Comparison of ENCODE assay signal across 15 cellular contexts in the genomic region with DNA sequence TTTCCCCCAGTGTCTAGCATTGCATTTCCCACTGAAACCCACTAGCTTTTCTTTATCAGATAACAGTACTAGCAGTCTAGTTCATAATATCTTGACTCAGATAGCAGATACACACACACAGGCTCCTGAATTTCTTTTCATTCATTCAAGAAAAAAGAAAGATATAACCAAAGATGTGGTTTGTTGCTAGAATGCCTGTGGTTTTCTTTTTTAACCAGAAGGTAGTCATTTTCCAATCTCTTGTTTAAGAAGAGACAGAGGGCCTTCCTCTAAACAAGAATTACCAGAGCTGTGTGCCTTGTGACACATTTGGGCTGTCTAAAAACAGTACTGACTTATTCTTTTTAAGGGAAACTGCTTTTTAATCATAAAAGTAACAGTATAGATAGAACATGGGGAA.
DNase-seq lines count a peak whose midpoint lies in the region; ATAC-seq and TF ChIP-seq lines count a peak whose summit lies in the region.
"Had no signal": no experiment of that assay in that cellular context is flagged by ENCODE, and none has a peak within 500 bp of the region (broad histone marks: within the 10 kb centered on the region; RNA-seq: fewer than 3 reads in every experiment).

No MANE protein-coding gene starts in this region.

- no peak overlapping the region for H3K4me3 Mint-ChIP-seq in stimulated activated naive CD8-positive, alpha-beta T cell treated with anti-CD3 and anti-CD28 coated beads, Interleukin-15, amount 100 ng/mL, for 72 hours

- H3K4me1 ChIP-seq in MM.1S (ENCODE audit: low read length): peaks cover 25% of the 10 kb centered on the region
- H3K4me1 ChIP-seq: Caco-2 had no signal

- no peaks in the 10 kb centered on the region for H3K36me3 ChIP-seq in MM.1S (replicated peaks; ENCODE audit: insufficient read depth, low read length)

- H3K4me2 ChIP-seq in MM.1S (ENCODE audit: low read depth, low read length): 0 out of 2 replicates have a peak overlapping the region, but pooled peaks have one; percentile 1

- peaks cover 21% of the 10 kb centered on the region for H3K27me3 Mint-ChIP-seq in stimulated activated naive CD8-positive, alpha-beta T cell treated with anti-CD3 and anti-CD28 coated beads, Interleukin-15, amount 100 ng/mL, for 72 hours

- peaks cover 10% of the 10 kb centered on the region for H3K4me1 Mint-ChIP-seq in stimulated activated naive CD8-positive, alpha-beta T cell treated with anti-CD3 and anti-CD28 coated beads, Interleukin-15, amount 100 ng/mL, for 72 hours

- H3K27me3 ChIP-seq in MM.1S (replicated peaks; ENCODE audit: insufficient read depth, low read length): no peaks in the 10 kb centered on the region

- TF ChIP-seq CTCF in MM.1S (IDR thresholded peaks at IDR 0.05; ENCODE audit: low read length) (no peak), choroid plexus epithelial cell (conservative IDR thresholded peaks at IDR 0.05; ENCODE audit: low read depth, low read length) (no peak)

- no peak overlapping the region for H3K27ac ChIP-seq in MM.1S (ENCODE audit: low read length)

- H2AFZ ChIP-seq in MM.1S (ENCODE audit: low read length): no peak overlapping the region

- peak; percentile 74 to 96 for ATAC-seq in activated naive CD4-positive, alpha-beta T cell treated with anti-CD3 and anti-CD28 coated beads, Interleukin-2, amount 50 U/mL, for 72 hours
- peak; percentile 74 for ATAC-seq in stimulated activated naive CD8-positive, alpha-beta T cell treated with anti-CD3 and anti-CD28 coated beads, Interleukin-15, amount 100 ng/mL, for 72 hours

- H4K20me1 ChIP-seq in MM.1S (ENCODE audit: insufficient read depth, low read length): no peaks in the 10 kb centered on the region

- DNase-seq in activated naive CD4-positive, alpha-beta T cell treated with anti-CD3 and anti-CD28 coated beads, Interleukin-2, amount 50 U/mL, for 72 hours (ENCODE audit: low spot score in 2 of 2): no peak
- DNase-seq in activated naive CD4-positive, alpha-beta T cell treated with Interleukin-2 at 50 U/mL for 16 hours: no peak
- peak; percentile 44 for DNase-seq in MM.1S
- peak; percentile 14 for DNase-seq in choroid plexus epithelial cell (ENCODE audit: low read depth)
- DNase-seq in stimulated activated naive CD8-positive, alpha-beta T cell treated with anti-CD3 and anti-CD28 coated beads, Interleukin-15, amount 100 ng/mL, for 72 hours: no peak
- DNase-seq in NCI-H1048 (lab: John Stamatoyannopoulos, UW): no peak
- DNase-seq in central memory CD4-positive, alpha-beta T cell: no peak
- DNase-seq: Caco-2, HCEC 1CT, KBM-7, NCI-H1105 treated with DMSO at 0.1 percent for 48 hours, NCI-H187 treated with DMSO at 0.1 percent for 48 hours, NCI-H2171, NCI-H774, SHP77 had no signal

- H3K27ac Mint-ChIP-seq in activated naive CD4-positive, alpha-beta T cell treated with anti-CD3 and anti-CD28 coated beads, Interleukin-2, amount 50 U/mL, for 72 hours: no peak overlapping the region
- no peak overlapping the region for H3K27ac Mint-ChIP-seq in stimulated activated naive CD8-positive, alpha-beta T cell treated with anti-CD3 and anti-CD28 coated beads, Interleukin-15, amount 100 ng/mL, for 72 hours

- H3K4me3 ChIP-seq in MM.1S (ENCODE audit: low read length) (no peak overlapping the region), choroid plexus epithelial cell (ENCODE audit: low read depth, low read length) (no peak overlapping the region)

- peaks cover 13 to 17% of the 10 kb centered on the region in 2 donors for H3K9me3 Mint-ChIP-seq in activated naive CD4-positive, alpha-beta T cell treated with anti-CD3 and anti-CD28 coated beads, Interleukin-2, amount 50 U/mL, for 72 hours
- H3K9me3 Mint-ChIP-seq in stimulated activated naive CD8-positive, alpha-beta T cell treated with anti-CD3 and anti-CD28 coated beads, Interleukin-15, amount 100 ng/mL, for 72 hours: peaks cover 11 to 30% of the 10 kb centered on the region in 2 donors

- H3K79me2 ChIP-seq in MM.1S (ENCODE audit: low read length): no peaks in the 10 kb centered on the region

- H3K9me2 ChIP-seq in MM.1S (replicated peaks; ENCODE audit: insufficient read depth, low read length): no peaks in the 10 kb centered on the region

- H3K9me3 ChIP-seq in MM.1S (replicated peaks; ENCODE audit: insufficient read depth, low read length): no peaks in the 10 kb centered on the region

- peaks cover 18 to 20% of the 10 kb centered on the region in 2 donors for H3K36me3 Mint-ChIP-seq in activated naive CD4-positive, alpha-beta T cell treated with anti-CD3 and anti-CD28 coated beads, Interleukin-2, amount 50 U/mL, for 72 hours

- no peak overlapping the region for H3K9ac ChIP-seq in MM.1S (ENCODE audit: low read length)

- H3F3A ChIP-seq in MM.1S (ENCODE audit: insufficient read depth, low read length): peaks cover 7% of the 10 kb centered on the region; the same call in 1 of the 2 replicates

Comparison
In these comparisons a context has a peak if more than half of its experiments do, and no peak if none do; other contexts are left out.
1. DNase-seq: peak in MM.1S (single experiment) and choroid plexus epithelial cell (single experiment); none in activated naive CD4-positive, alpha-beta T cell treated with anti-CD3 and anti-CD28 coated beads, Interleukin-2, amount 50 U/mL, for 72 hours (0 of 2), activated naive CD4-positive, alpha-beta T cell treated with Interleukin-2 at 50 U/mL for 16 hours (single experiment), stimulated activated naive CD8-positive, alpha-beta T cell treated with anti-CD3 and anti-CD28 coated beads, Interleukin-15, amount 100 ng/mL, for 72 hours (0 of 2), NCI-H1048 (single experiment) and central memory CD4-positive, alpha-beta T cell (single experiment).